Comparison of ENCODE assay signal across 1 cellular context in the genomic region with DNA sequence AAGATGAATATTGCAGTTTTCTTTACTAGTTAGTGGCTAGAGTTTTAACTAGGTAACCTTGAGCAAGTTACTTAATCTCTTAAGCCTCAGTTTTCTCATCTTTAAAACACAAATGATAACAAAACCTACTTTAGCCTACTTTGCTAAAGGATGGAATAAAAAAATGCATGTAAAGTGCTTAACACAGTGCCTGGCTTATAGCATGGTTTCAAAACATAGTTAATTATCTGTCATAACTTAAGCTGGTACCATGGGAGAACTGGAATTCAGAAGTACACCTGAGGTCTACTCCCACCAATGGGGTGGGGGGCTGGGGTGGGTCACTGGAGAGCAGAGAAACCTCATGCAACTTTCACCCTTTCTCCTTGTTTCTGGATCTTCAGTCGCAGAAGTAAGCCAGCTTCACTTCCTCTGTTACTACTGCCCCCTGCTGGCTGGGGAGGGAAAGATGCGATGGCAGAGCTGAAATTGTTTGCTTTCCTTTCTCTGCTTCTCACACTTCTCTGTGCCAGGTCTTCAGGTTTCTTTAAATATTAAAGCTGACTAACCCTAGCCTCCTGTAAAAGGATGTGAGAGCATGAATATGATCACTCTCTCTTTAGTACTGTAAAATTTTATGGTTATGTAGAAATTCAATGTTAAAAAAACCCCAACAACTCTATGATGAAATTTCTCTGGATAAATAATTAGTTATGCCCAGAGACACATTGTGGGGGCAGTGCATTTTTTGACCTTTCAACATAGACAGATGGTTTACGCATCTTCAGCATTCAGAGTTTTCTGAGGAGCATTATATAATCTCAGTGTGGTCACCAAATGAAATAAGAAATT.
A peak's percentile ranks its signal among the peaks of the same experiment; 100 is the strongest.
TF ChIP-seq lines count a peak whose summit lies in the region.

No MANE protein-coding gene starts in this region.

TF ChIP-seq in GM12878, 131 proteins besides CTCF, POLR2A, EP300 and RAD21:
- no peak for TF ChIP-seq MYC (IDR thresholded peaks at IDR 0.05; ENCODE audit: insufficient read depth, insufficient read length, insufficient replicate concordance, low read length, severe bottlenecking)
- TF ChIP-seq EZH2 (IDR thresholded peaks at IDR 0.05; ENCODE audit: borderline replicate concordance, control insufficient read depth, low read depth, low read length), result no peak
- TF ChIP-seq, protein P1, sequence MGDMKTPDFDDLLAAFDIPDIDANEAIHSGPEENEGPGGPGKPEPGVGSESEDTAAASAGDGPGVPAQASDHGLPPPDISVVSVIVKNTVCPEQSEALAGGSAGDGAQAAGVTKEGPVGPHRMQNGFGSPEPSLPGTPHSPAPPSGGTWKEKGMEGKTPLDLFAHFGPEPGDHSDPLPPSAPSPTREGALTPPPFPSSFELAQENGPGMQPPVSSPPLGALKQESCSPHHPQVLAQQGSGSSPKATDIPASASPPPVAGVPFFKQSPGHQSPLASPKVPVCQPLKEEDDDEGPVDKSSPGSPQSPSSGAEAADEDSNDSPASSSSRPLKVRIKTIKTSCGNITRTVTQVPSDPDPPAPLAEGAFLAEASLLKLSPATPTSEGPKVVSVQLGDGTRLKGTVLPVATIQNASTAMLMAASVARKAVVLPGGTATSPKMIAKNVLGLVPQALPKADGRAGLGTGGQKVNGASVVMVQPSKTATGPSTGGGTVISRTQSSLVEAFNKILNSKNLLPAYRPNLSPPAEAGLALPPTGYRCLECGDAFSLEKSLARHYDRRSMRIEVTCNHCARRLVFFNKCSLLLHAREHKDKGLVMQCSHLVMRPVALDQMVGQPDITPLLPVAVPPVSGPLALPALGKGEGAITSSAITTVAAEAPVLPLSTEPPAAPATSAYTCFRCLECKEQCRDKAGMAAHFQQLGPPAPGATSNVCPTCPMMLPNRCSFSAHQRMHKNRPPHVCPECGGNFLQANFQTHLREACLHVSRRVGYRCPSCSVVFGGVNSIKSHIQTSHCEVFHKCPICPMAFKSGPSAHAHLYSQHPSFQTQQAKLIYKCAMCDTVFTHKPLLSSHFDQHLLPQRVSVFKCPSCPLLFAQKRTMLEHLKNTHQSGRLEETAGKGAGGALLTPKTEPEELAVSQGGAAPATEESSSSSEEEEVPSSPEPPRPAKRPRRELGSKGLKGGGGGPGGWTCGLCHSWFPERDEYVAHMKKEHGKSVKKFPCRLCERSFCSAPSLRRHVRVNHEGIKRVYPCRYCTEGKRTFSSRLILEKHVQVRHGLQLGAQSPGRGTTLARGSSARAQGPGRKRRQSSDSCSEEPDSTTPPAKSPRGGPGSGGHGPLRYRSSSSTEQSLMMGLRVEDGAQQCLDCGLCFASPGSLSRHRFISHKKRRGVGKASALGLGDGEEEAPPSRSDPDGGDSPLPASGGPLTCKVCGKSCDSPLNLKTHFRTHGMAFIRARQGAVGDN (IDR thresholded peaks at IDR 0.05), result no peak
- no peak for TF ChIP-seq JUNB (IDR thresholded peaks at IDR 0.05)
- no peak for TF ChIP-seq JUND (IDR thresholded peaks at IDR 0.05; ENCODE audit: low read depth, low read length)
- peak; percentile 33; the same call in 1 of the 2 replicates for TF ChIP-seq SPI1 (IDR thresholded peaks at IDR 0.05; ENCODE audit: borderline replicate concordance, insufficient read depth, low read depth, low read length)
- no peak for TF ChIP-seq GABPA (IDR thresholded peaks at IDR 0.05; ENCODE audit: low read depth)
- TF ChIP-seq MEF2B (IDR thresholded peaks at IDR 0.05; ENCODE audit: partially characterized antibody, poor library complexity, severe bottlenecking), result no peak
- no peak for TF ChIP-seq NRF1 (conservative IDR thresholded peaks at IDR 0.05; ENCODE audit: low read depth, low read length)
- TF ChIP-seq, protein P2, sequence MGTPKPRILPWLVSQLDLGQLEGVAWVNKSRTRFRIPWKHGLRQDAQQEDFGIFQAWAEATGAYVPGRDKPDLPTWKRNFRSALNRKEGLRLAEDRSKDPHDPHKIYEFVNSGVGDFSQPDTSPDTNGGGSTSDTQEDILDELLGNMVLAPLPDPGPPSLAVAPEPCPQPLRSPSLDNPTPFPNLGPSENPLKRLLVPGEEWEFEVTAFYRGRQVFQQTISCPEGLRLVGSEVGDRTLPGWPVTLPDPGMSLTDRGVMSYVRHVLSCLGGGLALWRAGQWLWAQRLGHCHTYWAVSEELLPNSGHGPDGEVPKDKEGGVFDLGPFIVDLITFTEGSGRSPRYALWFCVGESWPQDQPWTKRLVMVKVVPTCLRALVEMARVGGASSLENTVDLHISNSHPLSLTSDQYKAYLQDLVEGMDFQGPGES (IDR thresholded peaks at IDR 0.05), result no peak
- no peak for TF ChIP-seq IKZF1 (conservative IDR thresholded peaks at IDR 0.05)
- TF ChIP-seq FOXM1 (IDR thresholded peaks at IDR 0.05; ENCODE audit: low read depth, low read length), result no peak
- no peak for TF ChIP-seq IRF5 (IDR thresholded peaks at IDR 0.05; ENCODE audit: borderline replicate concordance)
- TF ChIP-seq YY1 (IDR thresholded peaks at IDR 0.05; ENCODE audit: low read depth, low read length), result peak; percentile 77; the same call in 1 of the 2 replicates
- TF ChIP-seq SRF (IDR thresholded peaks at IDR 0.05; ENCODE audit: low read depth in 2 of 2, low read length in 2 of 2), result no peak
- TF ChIP-seq RUNX3 (IDR thresholded peaks at IDR 0.05; ENCODE audit: low read length), result no peak
- no peak for TF ChIP-seq RBBP5 (conservative IDR thresholded peaks at IDR 0.05)
- no peak for TF ChIP-seq NR2C2 (IDR thresholded peaks at IDR 0.05; ENCODE audit: borderline replicate concordance, control insufficient read depth, insufficient read length, low read depth)
- TF ChIP-seq DPF2 (IDR thresholded peaks at IDR 0.05), result no peak
- TF ChIP-seq MXI1 (IDR thresholded peaks at IDR 0.05; ENCODE audit: low read depth, low read length), result 0 out of 2 replicates have a peak, but pooled peaks have one; percentile 19
- TF ChIP-seq IKZF2 (IDR thresholded peaks at IDR 0.05), result no peak
- no peak for TF ChIP-seq IRF4 (IDR thresholded peaks at IDR 0.05; ENCODE audit: low read depth, low read length)
- no peak for TF ChIP-seq ESRRA (IDR thresholded peaks at IDR 0.05; ENCODE audit: low read length)
- TF ChIP-seq ZNF24 (IDR thresholded peaks at IDR 0.05), result no peak
- no peak for TF ChIP-seq YBX1 (IDR thresholded peaks at IDR 0.05)
- 0 out of 3 replicates have a peak, but pooled peaks have one; percentile 23 for TF ChIP-seq POU2F2 (IDR thresholded peaks at IDR 0.05; ENCODE audit: borderline replicate concordance, low read depth, low read length)
- no peak for TF ChIP-seq BCL3 (IDR thresholded peaks at IDR 0.05; ENCODE audit: borderline replicate concordance, insufficient read depth, low read depth, low read length, poor library complexity, severe bottlenecking)
- TF ChIP-seq MYB (IDR thresholded peaks at IDR 0.05; ENCODE audit: borderline replicate concordance, low read depth, low read length), result no peak
- no peak for TF ChIP-seq ATF2 (IDR thresholded peaks at IDR 0.05; ENCODE audit: low read length)
- TF ChIP-seq CREM (IDR thresholded peaks at IDR 0.05; ENCODE audit: low read depth), result no peak
- TF ChIP-seq HDGF (IDR thresholded peaks at IDR 0.05), result no peak
- TF ChIP-seq FOXK2 (IDR thresholded peaks at IDR 0.05), result no peak
- TF ChIP-seq KDM1A (IDR thresholded peaks at IDR 0.05; ENCODE audit: borderline replicate concordance), result no peak
- peak; percentile 95 for TF ChIP-seq SMC3 (IDR thresholded peaks at IDR 0.05; ENCODE audit: borderline replicate concordance, low read length)
- TF ChIP-seq SREBF1 (IDR thresholded peaks at IDR 0.05; ENCODE audit: low read length), result no peak
- peak; percentile 35; the same call in 1 of the 2 replicates for TF ChIP-seq SMARCA5 (IDR thresholded peaks at IDR 0.05)
- TF ChIP-seq ZNF274 (IDR thresholded peaks at IDR 0.05; ENCODE audit: insufficient read depth, insufficient read length), result no peak
- no peak for TF ChIP-seq MTA3 (IDR thresholded peaks at IDR 0.05; ENCODE audit: borderline replicate concordance, low read length)
- TF ChIP-seq, protein P3, sequence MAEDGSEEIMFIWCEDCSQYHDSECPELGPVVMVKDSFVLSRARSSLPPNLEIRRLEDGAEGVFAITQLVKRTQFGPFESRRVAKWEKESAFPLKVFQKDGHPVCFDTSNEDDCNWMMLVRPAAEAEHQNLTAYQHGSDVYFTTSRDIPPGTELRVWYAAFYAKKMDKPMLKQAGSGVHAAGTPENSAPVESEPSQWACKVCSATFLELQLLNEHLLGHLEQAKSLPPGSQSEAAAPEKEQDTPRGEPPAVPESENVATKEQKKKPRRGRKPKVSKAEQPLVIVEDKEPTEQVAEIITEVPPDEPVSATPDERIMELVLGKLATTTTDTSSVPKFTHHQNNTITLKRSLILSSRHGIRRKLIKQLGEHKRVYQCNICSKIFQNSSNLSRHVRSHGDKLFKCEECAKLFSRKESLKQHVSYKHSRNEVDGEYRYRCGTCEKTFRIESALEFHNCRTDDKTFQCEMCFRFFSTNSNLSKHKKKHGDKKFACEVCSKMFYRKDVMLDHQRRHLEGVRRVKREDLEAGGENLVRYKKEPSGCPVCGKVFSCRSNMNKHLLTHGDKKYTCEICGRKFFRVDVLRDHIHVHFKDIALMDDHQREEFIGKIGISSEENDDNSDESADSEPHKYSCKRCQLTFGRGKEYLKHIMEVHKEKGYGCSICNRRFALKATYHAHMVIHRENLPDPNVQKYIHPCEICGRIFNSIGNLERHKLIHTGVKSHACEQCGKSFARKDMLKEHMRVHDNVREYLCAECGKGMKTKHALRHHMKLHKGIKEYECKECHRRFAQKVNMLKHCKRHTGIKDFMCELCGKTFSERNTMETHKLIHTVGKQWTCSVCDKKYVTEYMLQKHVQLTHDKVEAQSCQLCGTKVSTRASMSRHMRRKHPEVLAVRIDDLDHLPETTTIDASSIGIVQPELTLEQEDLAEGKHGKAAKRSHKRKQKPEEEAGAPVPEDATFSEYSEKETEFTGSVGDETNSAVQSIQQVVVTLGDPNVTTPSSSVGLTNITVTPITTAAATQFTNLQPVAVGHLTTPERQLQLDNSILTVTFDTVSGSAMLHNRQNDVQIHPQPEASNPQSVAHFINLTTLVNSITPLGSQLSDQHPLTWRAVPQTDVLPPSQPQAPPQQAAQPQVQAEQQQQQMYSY (CRISPR knock-in tag; IDR thresholded peaks at IDR 0.05), result no peak
- TF ChIP-seq CBX5 (IDR thresholded peaks at IDR 0.05; ENCODE audit: low read depth), result no peak
- TF ChIP-seq STAT3 (IDR thresholded peaks at IDR 0.05; ENCODE audit: low read depth, low read length), result no peak
TF ChIP-seq in GM12878: peak in this region for 6.
